In genomic region chr1:15849775-15850449, GRCh38 we compare ENCODE assay signal across 1 cellular context.
A peak's percentile ranks its signal among the peaks of the same experiment; 100 is the strongest.
TF ChIP-seq lines count a peak whose summit lies in the region.

No MANE protein-coding gene starts in this region.

TF ChIP-seq in SK-N-SH, 30 proteins besides CTCF, POLR2A, EP300 and RAD21 (continued from another document):
- TF ChIP-seq USF1 (IDR thresholded peaks at IDR 0.05; ENCODE audit: borderline replicate concordance, low read depth) (no peak), RXRA (IDR thresholded peaks at IDR 0.05; ENCODE audit: borderline replicate concordance, low read depth) (no peak), TEAD4 (IDR thresholded peaks at IDR 0.05; ENCODE audit: borderline replicate concordance, insufficient read depth) (no peak), PBX3 (IDR thresholded peaks at IDR 0.05) (peak; percentile 46; the same call in 1 of the 2 replicates), ELF1 (IDR thresholded peaks at IDR 0.05) (no peak), SIN3A (IDR thresholded peaks at IDR 0.05; ENCODE audit: borderline replicate concordance, low read depth, low read length) (0 out of 2 replicates have a peak, but pooled peaks have one; percentile 12), MEF2A (IDR thresholded peaks at IDR 0.05; ENCODE audit: borderline replicate concordance, low read depth) (no peak), CHD2 (IDR thresholded peaks at IDR 0.05; ENCODE audit: low read length, partially characterized antibody) (peak; percentile 64), YY1 (IDR thresholded peaks at IDR 0.05; ENCODE audit: low read depth) (peak; percentile 91), NRF1 (IDR thresholded peaks at IDR 0.05; ENCODE audit: low read depth, low read length) (no peak)
TF ChIP-seq in SK-N-SH: peak in this region for 12.
